ENCODE assay signal across 8 cellular contexts in genomic region chr9:103397868-103398600, GRCh38.
DNase-seq lines count a peak whose midpoint lies in the region; ATAC-seq, FAIRE-seq and TF ChIP-seq lines count a peak whose summit lies in the region.

No MANE protein-coding gene starts in this region.

- no peak overlapping the region for H2AFZ ChIP-seq in astrocyte (ENCODE audit: low read depth, low read length)
- no peak overlapping the region for H2AFZ ChIP-seq in keratinocyte (ENCODE audit: control insufficient read depth, low read length)

- no peaks in the 10 kb centered on the region for H3K36me3 Mint-ChIP-seq in astrocyte (ENCODE audit: low read depth, unreplicated experiment)

- H3K9me3 ChIP-seq in astrocyte (ENCODE audit: insufficient read depth, low read depth, low read length) (no peaks in the 10 kb centered on the region), keratinocyte (ENCODE audit: control insufficient read depth, low read depth, low read length) (no peaks in the 10 kb centered on the region)

- peak; percentile 59 for TF ChIP-seq CTCF in GM06990 (IDR thresholded peaks at IDR 0.05; ENCODE audit: insufficient read depth, low read length, poor library complexity, severe bottlenecking)
- peak; percentile 63 for TF ChIP-seq CTCF in astrocyte (IDR thresholded peaks at IDR 0.05; ENCODE audit: insufficient read depth, low read depth, low read length)
- peak; percentile 31 to 63 (median 48) for TF ChIP-seq CTCF in keratinocyte (optimal IDR thresholded peaks at IDR 0.05 in 1 of 3, IDR thresholded peaks at IDR 0.05 in 1 of 3, conservative IDR thresholded peaks at IDR 0.05 in 1 of 3; ENCODE audit: extremely low read depth in 1 of 3, insufficient read depth in 2 of 3, low read length in 3 of 3)

- FAIRE-seq in astrocyte (lab: Jason Lieb, UNC) (no peak), keratinocyte (lab: Jason Lieb, UNC) (no peak)

- H3K4me1 Mint-ChIP-seq in astrocyte (ENCODE audit: low read depth, unreplicated experiment), result no peaks in the 10 kb centered on the region

- H3K27ac ChIP-seq in astrocyte (ENCODE audit: low read depth, low read length) (no peak overlapping the region), keratinocyte (ENCODE audit: control insufficient read depth, insufficient read depth, low read length) (no peak overlapping the region)

- peaks cover 8% of the 10 kb centered on the region for H3K9me3 Mint-ChIP-seq in astrocyte (ENCODE audit: unreplicated experiment)

- DNase-seq in GM06990 (ENCODE audit: extremely low read depth, insufficient read length) (no peak), NCI-H510A treated with DMSO at 0.1 percent for 48 hours (lab: John Stamatoyannopoulos, UW) (peak; percentile 73), astrocyte (ENCODE audit: low read depth) (peak; percentile 10), keratinocyte (ENCODE audit: low read depth, low spot score) (no peak), superior temporal gyrus (ENCODE audit: extremely low spot score) (peak; percentile 70), epidermal melanocyte (ENCODE audit: insufficient read length, low spot score) (no peak)

- no peaks in the 10 kb centered on the region for H3K27me3 ChIP-seq in GM06990 (replicated peaks; ENCODE audit: control insufficient read depth, insufficient read depth, low read length)
- no peaks in the 10 kb centered on the region for H3K27me3 ChIP-seq in astrocyte (ENCODE audit: insufficient read depth, low read length)
- no peaks in the 10 kb centered on the region for H3K27me3 ChIP-seq in keratinocyte (ENCODE audit: control insufficient read depth, extremely low read depth, insufficient read depth, low read length)

- no peak overlapping the region for H3K4me3 ChIP-seq in GM06990 (replicated peaks; ENCODE audit: low read depth, low read length)
- H3K4me3 ChIP-seq in astrocyte (ENCODE audit: insufficient read depth, low read depth, low read length), result no peak overlapping the region
- H3K4me3 ChIP-seq in keratinocyte (ENCODE audit: control insufficient read depth in 2 of 3, extremely low read depth in 1 of 3, insufficient read depth in 2 of 3, low read depth in 1 of 3, low read length in 3 of 3), result no peak overlapping the region

- no peak overlapping the region for H3K27ac Mint-ChIP-seq in astrocyte (ENCODE audit: unreplicated experiment)

- H3K4me1 ChIP-seq in astrocyte (ENCODE audit: insufficient read depth, low read length), result peaks cover 3% of the 10 kb centered on the region
- H3K4me1 ChIP-seq in keratinocyte (ENCODE audit: control insufficient read depth, extremely low read depth, insufficient read depth, low read length), result no peaks in the 10 kb centered on the region

- no peaks in the 10 kb centered on the region for H3K79me2 ChIP-seq in astrocyte (ENCODE audit: insufficient read depth, low read length)
- H3K79me2 ChIP-seq in keratinocyte (ENCODE audit: control insufficient read depth, insufficient read depth, low read length), result no peaks in the 10 kb centered on the region

- no peak overlapping the region for H3K4me3 Mint-ChIP-seq in astrocyte (ENCODE audit: unreplicated experiment)

- H3K36me3 ChIP-seq in GM06990 (ENCODE audit: control insufficient read depth, insufficient read depth, low read length) (no peaks in the 10 kb centered on the region), astrocyte (ENCODE audit: insufficient read depth, low read length) (no peaks in the 10 kb centered on the region), keratinocyte (ENCODE audit: control insufficient read depth in 2 of 2, extremely low read depth in 1 of 2, insufficient read depth in 2 of 2, low read length in 2 of 2) (no peaks in the 10 kb centered on the region)

- H4K20me1 ChIP-seq in astrocyte (ENCODE audit: insufficient read depth, low read length) (no peaks in the 10 kb centered on the region), keratinocyte (ENCODE audit: control insufficient read depth, extremely low read depth, insufficient read depth, low read length) (no peaks in the 10 kb centered on the region)

- dilution Hi-C loops in keratinocyte (cut with MboI; ENCODE audit: extremely low pct_ligation_motif_present, low sequenced_read_pairs), result no loop called here

- ATAC-seq in GM21381 (IDR thresholded peaks at IDR 0.05; ENCODE audit: unreplicated experiment) (peak; percentile 98), HG03457 (IDR thresholded peaks at IDR 0.05; ENCODE audit: unreplicated experiment) (peak; percentile 95)

- H3K9ac ChIP-seq in astrocyte (ENCODE audit: low read length) (no peak overlapping the region), keratinocyte (ENCODE audit: control insufficient read depth, extremely low read depth, insufficient read depth, low read length) (no peak overlapping the region)

- H3K27me3 Mint-ChIP-seq in astrocyte (ENCODE audit: low read depth, unreplicated experiment), result no peaks in the 10 kb centered on the region

- no peaks in the 10 kb centered on the region for H3K9me1 ChIP-seq in keratinocyte (ENCODE audit: control insufficient read depth, extremely low read depth, insufficient read depth, low read length)

- H3K4me2 ChIP-seq in astrocyte (ENCODE audit: low read length) (no peak overlapping the region), keratinocyte (ENCODE audit: control insufficient read depth, extremely low read depth, insufficient read depth, low read depth, low read length) (no peak overlapping the region)

Comparison
In these comparisons a context has a peak if more than half of its experiments do, and no peak if none do; other contexts are left out.
1. DNase-seq: peak in NCI-H510A treated with DMSO at 0.1 percent for 48 hours (single experiment), astrocyte (single experiment) and superior temporal gyrus (single experiment); none in GM06990 (single experiment), keratinocyte (single experiment) and epidermal melanocyte (single experiment).
2. Peak in every context shown above with its lines, with median percentiles within 50 percentile points of each other: CTCF ChIP-seq.